Comparison of ENCODE assay signal across 8 cellular contexts in the genomic region with DNA sequence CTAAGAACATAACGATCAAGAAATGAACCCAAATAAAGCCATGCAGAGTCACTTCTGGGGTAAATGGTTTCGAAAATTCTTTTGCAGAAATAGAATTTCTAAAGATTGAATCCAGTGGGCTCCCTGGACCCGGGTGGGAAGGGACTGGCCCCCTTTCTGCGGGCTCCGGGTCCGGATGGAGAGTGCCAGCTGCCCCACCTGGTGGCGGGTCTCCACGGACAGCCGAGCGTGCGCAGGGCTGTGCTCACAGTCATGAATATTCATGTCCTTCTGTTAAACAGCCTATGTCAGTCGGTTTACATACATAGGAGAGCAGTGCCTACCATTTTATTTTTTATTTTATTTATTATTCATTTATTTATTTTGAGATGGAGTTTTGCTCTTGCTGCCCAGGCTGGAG. TPM values are rescaled to one million over a fixed set of nuclear protein-coding genes. Genes with fewer than 3 reads are reported as not detected.
DNase-seq lines count a peak whose midpoint lies in the region; ATAC-seq, FAIRE-seq and TF ChIP-seq lines count a peak whose summit lies in the region.

No MANE protein-coding gene starts in this region.

- no peak overlapping the region for H3K9ac ChIP-seq in PC-3 (ENCODE audit: low read length)

- no peaks in the 10 kb centered on the region for H3F3A ChIP-seq in PC-3 (ENCODE audit: low read length, unreplicated experiment)

- peak; percentile 16 to 20 for DNase-seq in stimulated activated CD4-positive, alpha-beta T cell treated with anti-CD3 and anti-CD28 coated beads, Interleukin-2, amount 100 ng/mL, for 48 hours
- DNase-seq in stimulated activated CD4-positive, alpha-beta T cell treated with anti-CD3 and anti-CD28 coated beads, Interleukin-12 subunit alpha, Interleukin-12 subunit beta, amount 100 ng/mL, for 4 hours = no peak
- no peak for DNase-seq in PC-3
- no peak for DNase-seq in fibroblast of the aortic adventitia (ENCODE audit: low read depth)
- DNase-seq in urothelium cell line (ENCODE audit: low spot score) = peak; percentile 30
- DNase-seq in left lobe of liver (ENCODE audit: low spot score) = no peak
- no peak for DNase-seq in T-helper 9 cell
- no peak for DNase-seq in MV-4-11 (lab: John Stamatoyannopoulos, UW)

- no peaks in the 10 kb centered on the region for H3K9me3 ChIP-seq in PC-3 (ENCODE audit: low read length)

- CTCF ChIA-PET in PC-3 (lab: Charles Lee) = no interaction called here

- no peak for ATAC-seq in PC-3
- no peak for ATAC-seq in left lobe of liver

- TF ChIP-seq CTCF in PC-3 (conservative IDR thresholded peaks at IDR 0.05; ENCODE audit: low read depth, low read length) = 0 out of 2 replicates have a peak, but pooled peaks have one; percentile 28
- TF ChIP-seq CTCF in fibroblast of the aortic adventitia (IDR thresholded peaks at IDR 0.05; ENCODE audit: insufficient read depth, low read length) = peak; percentile 24

- peaks cover 34% of the 10 kb centered on the region for H3K79me2 ChIP-seq in PC-3 (ENCODE audit: low read length)

- H3K4me1 ChIP-seq in PC-3 (ENCODE audit: insufficient read depth, low read length) = peaks cover 11% of the 10 kb centered on the region

- intact Hi-C loops in PC-3 (cut with micrococcal nuclease) = no loop called here

- no peak overlapping the region for H3K27ac ChIP-seq in PC-3 (ENCODE audit: low read length)

- H3K4me2 ChIP-seq in PC-3 (ENCODE audit: low read length) = no peak overlapping the region

- no peak overlapping the region for H3K4me3 ChIP-seq in PC-3 (ENCODE audit: low read length)
- H3K4me3 ChIP-seq in fibroblast of the aortic adventitia (ENCODE audit: low read depth, low read length) = no peak overlapping the region

- no peak for FAIRE-seq in urothelium cell line (lab: Jason Lieb, UNC)

- no peak overlapping the region for H2AFZ ChIP-seq in PC-3 (ENCODE audit: low read length)

- POLR2A ChIA-PET in PC-3 (lab: Charles Lee; ENCODE audit: unreplicated experiment) = no interaction called here

- no TSS peak for BruUV-seq in PC-3 (replicated peaks; lab: Mats Ljungman, UMichigan)

- no peaks in the 10 kb centered on the region for H4K20me1 ChIP-seq in PC-3 (ENCODE audit: low read length)

- H3K9me2 ChIP-seq in PC-3 (replicated peaks; ENCODE audit: low read length) = no peaks in the 10 kb centered on the region

- H3K27me3 ChIP-seq in PC-3 (ENCODE audit: low read length) = no peaks in the 10 kb centered on the region

- no peaks in the 10 kb centered on the region for H3K36me3 ChIP-seq in PC-3 (ENCODE audit: low read depth, low read length)

RNA-seq across cellular contexts. Expression of a gene that starts 4.7 kb away (rescaled TPM):
- total RNA-seq in PC-3 (2014; rRNA removed) = 22.6 and 30.6 TPM in 2 replicates
- total RNA-seq in fibroblast of the aortic adventitia (ENCODE audit: low replicate concordance) = 2.8 and 5.2 TPM in 2 replicates
- 7.4 TPM for total RNA-seq in left lobe of liver

RNA-seq across cellular contexts. Expression of a gene that starts 25.6 kb away (rescaled TPM):
- total RNA-seq in PC-3 (2014; rRNA removed) = 62.4 and 73.4 TPM in 2 replicates
- total RNA-seq in fibroblast of the aortic adventitia (ENCODE audit: low replicate concordance) = 5.5 and 21.4 TPM in 2 replicates
- 30.7 TPM for total RNA-seq in left lobe of liver

RNA-seq across cellular contexts. Expression of a gene that starts 46.3 kb away (rescaled TPM):
- not detected in 2 replicates for total RNA-seq in PC-3 (2014; rRNA removed)
- not detected in 2 replicates for total RNA-seq in fibroblast of the aortic adventitia (ENCODE audit: low replicate concordance)
- total RNA-seq in left lobe of liver = not detected

Comparison
In these comparisons a context has a peak if more than half of its experiments do, and no peak if none do; other contexts are left out.
1. DNase-seq: peak in stimulated activated CD4-positive, alpha-beta T cell treated with anti-CD3 and anti-CD28 coated beads, Interleukin-2, amount 100 ng/mL, for 48 hours (2 of 2) and urothelium cell line (single experiment); none in stimulated activated CD4-positive, alpha-beta T cell treated with anti-CD3 and anti-CD28 coated beads, Interleukin-12 subunit alpha, Interleukin-12 subunit beta, amount 100 ng/mL, for 4 hours (single experiment), PC-3 (single experiment), fibroblast of the aortic adventitia (single experiment), left lobe of liver (single experiment), T-helper 9 cell (single experiment) and MV-4-11 (single experiment).